7 cellular contexts compared by ENCODE assay signal in the genomic region with DNA sequence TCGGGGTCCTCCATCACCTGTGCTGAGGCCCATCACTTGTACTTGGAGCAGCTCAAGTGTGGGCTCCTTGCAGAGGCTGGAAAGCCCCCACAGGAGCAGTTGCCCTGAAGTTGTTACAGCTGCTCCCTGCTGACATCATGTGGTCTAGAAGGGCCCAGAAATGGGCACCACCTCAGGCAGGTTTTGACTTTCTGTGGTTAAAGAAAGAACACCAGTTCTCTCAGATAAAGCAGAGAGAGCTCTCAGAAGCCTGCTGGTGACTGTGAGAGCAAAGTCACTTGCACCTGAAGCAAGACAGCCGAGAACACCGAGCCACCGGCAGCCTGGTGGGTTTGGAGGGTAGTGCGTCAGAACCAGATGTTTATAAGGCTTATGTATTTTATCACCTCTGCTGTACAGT.
DNase-seq lines count a peak whose midpoint lies in the region; ATAC-seq lines count a peak whose summit lies in the region.

No MANE protein-coding gene starts in this region.

- ATAC-seq in GM19467 (IDR thresholded peaks at IDR 0.05; ENCODE audit: unreplicated experiment) (peak; percentile 89), HG03442 (IDR thresholded peaks at IDR 0.05; ENCODE audit: unreplicated experiment) (peak; percentile 81)

- DNase-seq in activated CD8-positive, alpha-beta memory T cell treated with anti-CD3 and anti-CD28 coated beads for 24 hours = peak; percentile 80
- DNase-seq in myocyte (ENCODE audit: low read depth) (peak; percentile 59), hypothalamus (lab: John Stamatoyannopoulos, UW) (no peak), superior temporal gyrus (ENCODE audit: extremely low spot score) (no peak), globus pallidus (ENCODE audit: low spot score) (no peak)

Comparison
In these comparisons a context has a peak if more than half of its experiments do, and no peak if none do; other contexts are left out.
1. DNase-seq: peak in activated CD8-positive, alpha-beta memory T cell treated with anti-CD3 and anti-CD28 coated beads for 24 hours (single experiment) and myocyte (single experiment); none in hypothalamus (0 of 51), superior temporal gyrus (single experiment) and globus pallidus (single experiment).